ENCODE assay signal across 13 cellular contexts in genomic region chrX:69102805-69103204, GRCh38.
"Had no signal": no experiment of that assay in that cellular context is flagged by ENCODE, and none has a peak within 500 bp of the region (broad histone marks: within the 10 kb centered on the region; RNA-seq: fewer than 3 reads in every experiment).

No MANE protein-coding gene starts in this region.

- H3K27ac ChIP-seq: sigmoid colon, tibial nerve, VCaP had no signal

- DNase-seq: activated CD4-positive, alpha-beta T cell treated with anti-CD3 and anti-CD28 coated beads for 1 hour; activated CD4-positive, alpha-beta T cell treated with anti-CD3 and anti-CD28 coated beads, Interleukin-2, amount 50 U/mL, for 4 hours; activated naive CD4-positive, alpha-beta T cell treated with anti-CD3 and anti-CD28 coated beads, Interleukin-2, amount 10 ng/mL, durations not matched to agents 7 days and 5 days; activated T-cell treated with anti-CD3 and anti-CD28 coated beads for 4 hours; naive thymus-derived CD4-positive, alpha-beta T cell; sigmoid colon; stimulated activated CD4-positive, alpha-beta T cell treated with anti-CD3 and anti-CD28 coated beads, Interleukin-4, amount 100 ng/mL, for 1 hour; stimulated activated naive CD4-positive, alpha-beta T cell; substantia nigra; T-helper 1 cell; T1000 had no signal

- H3K27me3 ChIP-seq: tibial nerve had no signal

- H3K9me3 ChIP-seq: sigmoid colon, tibial nerve had no signal

- ATAC-seq: naive thymus-derived CD4-positive, alpha-beta T cell had no signal

- H3K36me3 ChIP-seq: sigmoid colon, tibial nerve had no signal

- H3K4me3 ChIP-seq: sigmoid colon, tibial nerve had no signal
